Comparison of ENCODE assay signal across 18 cellular contexts in the genomic region with DNA sequence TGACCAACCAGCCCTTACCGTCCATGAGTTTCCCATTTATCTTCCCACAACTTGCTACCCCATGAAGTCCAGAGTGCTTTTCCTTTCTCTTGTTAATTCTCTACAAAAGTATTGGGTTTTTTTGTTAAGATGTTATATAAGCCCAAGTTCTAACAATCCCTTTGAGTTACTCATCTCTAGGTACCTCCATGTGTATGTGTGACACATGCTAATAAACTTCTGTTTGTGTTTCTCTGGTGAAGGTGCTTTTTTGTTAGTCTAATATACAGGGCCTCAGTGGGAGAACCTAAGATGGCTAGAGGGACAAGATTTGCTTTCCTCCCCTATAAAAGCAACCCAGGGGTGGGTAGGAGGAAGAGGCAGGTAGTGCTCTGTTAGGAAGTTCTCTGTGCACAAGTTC. TPM values are rescaled to one million over a fixed set of nuclear protein-coding genes. Genes with fewer than 3 reads are reported as not detected.
DNase-seq lines count a peak whose midpoint lies in the region; ATAC-seq and TF ChIP-seq lines count a peak whose summit lies in the region.
"Had no signal": no experiment of that assay in that cellular context is flagged by ENCODE, and none has a peak within 500 bp of the region (broad histone marks: within the 10 kb centered on the region; RNA-seq: fewer than 3 reads in every experiment).

No MANE protein-coding gene starts in this region.

- no peaks in the 10 kb centered on the region for H3K27me3 ChIP-seq in hepatocyte
- H3K27me3 ChIP-seq: cardiac muscle cell, Peyer's patch had no signal

- H3K79me2 ChIP-seq in OCI-LY7 (ENCODE audit: insufficient read depth, low read depth, low read length): no peaks in the 10 kb centered on the region
- H3K79me2 ChIP-seq in hepatocyte: no peaks in the 10 kb centered on the region
- H3K79me2 ChIP-seq: parathyroid adenoma had no signal

- TF ChIP-seq CTCF in OCI-LY7 (conservative IDR thresholded peaks at IDR 0.05; ENCODE audit: low read length): no peak
- TF ChIP-seq CTCF in hepatocyte (IDR thresholded peaks at IDR 0.05; ENCODE audit: poor library complexity): no peak
- TF ChIP-seq CTCF in glutamatergic neuron (IDR thresholded peaks at IDR 0.05; ENCODE audit: partially characterized antibody, unreplicated experiment): no peak

- no peak overlapping the region for H3K4me3 Mint-ChIP-seq in activated naive CD4-positive, alpha-beta T cell treated with anti-CD3 and anti-CD28 coated beads, Interleukin-2, amount 50 U/mL, for 24 hours
- no peak overlapping the region for H3K4me3 Mint-ChIP-seq in stimulated activated memory B cell treated with anti-CD40 and anti-IgM and Interleukin-4, amounts not matched to agents 10 μg/mL and 1 μg/mL and 100 μg/mL, for 72 hours
- no peak overlapping the region for H3K4me3 Mint-ChIP-seq in glutamatergic neuron (ENCODE audit: unreplicated experiment)
- H3K4me3 Mint-ChIP-seq: activated T-cell treated with anti-CD3 and anti-CD28 coated beads, Interleukin-2, amount 50 U/mL, for 24 hours; H9 had no signal

- H3K4me1 Mint-ChIP-seq in activated naive CD4-positive, alpha-beta T cell treated with anti-CD3 and anti-CD28 coated beads, Interleukin-2, amount 50 U/mL, for 24 hours: peaks cover 46% of the 10 kb centered on the region
- peaks cover 56% of the 10 kb centered on the region for H3K4me1 Mint-ChIP-seq in stimulated activated memory B cell treated with anti-CD40 and anti-IgM and Interleukin-4, amounts not matched to agents 10 μg/mL and 1 μg/mL and 100 μg/mL, for 72 hours
- H3K4me1 Mint-ChIP-seq in glutamatergic neuron (ENCODE audit: low read depth, unreplicated experiment): peaks cover 2% of the 10 kb centered on the region

- H2AFZ ChIP-seq in OCI-LY7 (ENCODE audit: low read length) (peak overlapping the region; percentile 78), hepatocyte (no peak overlapping the region)
- H2AFZ ChIP-seq: parathyroid adenoma had no signal

- no peak for ATAC-seq in stimulated activated memory B cell treated with anti-CD40 and anti-IgM and Interleukin-4, amounts not matched to agents 10 μg/mL and 1 μg/mL and 100 μg/mL, for 72 hours

- intact Hi-C loops in OCI-LY7 (cut with micrococcal nuclease; ENCODE audit: unreplicated experiment): no loop called here

- H3K27ac ChIP-seq in OCI-LY7 (ENCODE audit: low read depth, low read length, poor library complexity, severe bottlenecking) (peak overlapping the region; percentile 35), hepatocyte (peak overlapping the region; percentile 34)
- H3K27ac ChIP-seq: cardiac muscle cell, left ventricle myocardium inferior, parathyroid adenoma, SK-N-MC had no signal

- POLR2A ChIA-PET in OCI-LY7 (lab: Charles Lee): no interaction called here

- no peaks in the 10 kb centered on the region for H3K36me3 Mint-ChIP-seq in activated naive CD4-positive, alpha-beta T cell treated with anti-CD3 and anti-CD28 coated beads, Interleukin-2, amount 50 U/mL, for 24 hours
- H3K36me3 Mint-ChIP-seq in stimulated activated memory B cell treated with anti-CD40 and anti-IgM and Interleukin-4, amounts not matched to agents 10 μg/mL and 1 μg/mL and 100 μg/mL, for 72 hours: no peaks in the 10 kb centered on the region
- H3K36me3 Mint-ChIP-seq in glutamatergic neuron (ENCODE audit: unreplicated experiment): no peaks in the 10 kb centered on the region

- H3K9me3 ChIP-seq in OCI-LY7 (ENCODE audit: low read length) (no peaks in the 10 kb centered on the region), hepatocyte (ENCODE audit: low read depth) (no peaks in the 10 kb centered on the region)
- H3K9me3 ChIP-seq: left ventricle myocardium inferior, Peyer's patch had no signal

- H3K4me1 ChIP-seq in OCI-LY7 (ENCODE audit: insufficient read depth, low read length, poor library complexity, severe bottlenecking) (peaks cover 18% of the 10 kb centered on the region), hepatocyte (ENCODE audit: insufficient read depth) (peaks cover 10% of the 10 kb centered on the region)
- H3K4me1 ChIP-seq: parathyroid adenoma had no signal

- no peak for DNase-seq in activated naive CD4-positive, alpha-beta T cell treated with anti-CD3 and anti-CD28 coated beads, Interleukin-2, amount 50 U/mL, for 16 hours
- no peak for DNase-seq in OCI-LY7 (ENCODE audit: low spot score)
- DNase-seq in hepatocyte (ENCODE audit: low spot score): no peak
- DNase-seq in T-helper 2 cell: no peak
- no peak for DNase-seq in medulla oblongata (ENCODE audit: extremely low spot score)
- DNase-seq in glutamatergic neuron: no peak
- DNase-seq: activated T-cell treated with anti-CD3 and anti-CD28 coated beads, Interleukin-2, amount 50 U/mL, for 24 hours; H9; left ventricle myocardium inferior; NCI-H2107; NCI-H69; stimulated activated CD4-positive, alpha-beta T cell treated with anti-CD3 and anti-CD28 coated beads, Interleukin-2, amount 100 ng/mL, for 24 hours had no signal

- H3K9me2 ChIP-seq in OCI-LY7 (ENCODE audit: insufficient read depth, low read length) (no peaks in the 10 kb centered on the region), hepatocyte (replicated peaks; ENCODE audit: insufficient read depth) (no peaks in the 10 kb centered on the region)

- H3K36me3 ChIP-seq in OCI-LY7 (ENCODE audit: insufficient read depth, low read length) (no peaks in the 10 kb centered on the region), hepatocyte (replicated peaks; ENCODE audit: insufficient read depth, low read depth) (no peaks in the 10 kb centered on the region)
- H3K36me3 ChIP-seq: cardiac muscle cell, left ventricle myocardium inferior, Peyer's patch had no signal

- peaks cover 2% of the 10 kb centered on the region for H3K27me3 Mint-ChIP-seq in activated naive CD4-positive, alpha-beta T cell treated with anti-CD3 and anti-CD28 coated beads, Interleukin-2, amount 50 U/mL, for 24 hours
- H3K27me3 Mint-ChIP-seq in stimulated activated memory B cell treated with anti-CD40 and anti-IgM and Interleukin-4, amounts not matched to agents 10 μg/mL and 1 μg/mL and 100 μg/mL, for 72 hours: no peaks in the 10 kb centered on the region
- H3K27me3 Mint-ChIP-seq in glutamatergic neuron (ENCODE audit: unreplicated experiment): no peaks in the 10 kb centered on the region

- WGBS in hepatocyte (ENCODE audit: low lambda C conversion rate, missing lambda C conversion rate): 92% methylated on average over 1 of the region's 1 CpG

- peak overlapping the region; percentile 56; the same call in 1 of the 2 replicates for H3K4me2 ChIP-seq in OCI-LY7 (ENCODE audit: low read length)
- H3K4me2 ChIP-seq in hepatocyte: no peak overlapping the region

- CTCF ChIA-PET in OCI-LY7 (lab: Charles Lee; ENCODE audit: unreplicated experiment): no interaction called here

- no peaks in the 10 kb centered on the region for H3K9me3 Mint-ChIP-seq in activated naive CD4-positive, alpha-beta T cell treated with anti-CD3 and anti-CD28 coated beads, Interleukin-2, amount 50 U/mL, for 24 hours
- no peaks in the 10 kb centered on the region for H3K9me3 Mint-ChIP-seq in stimulated activated memory B cell treated with anti-CD40 and anti-IgM and Interleukin-4, amounts not matched to agents 10 μg/mL and 1 μg/mL and 100 μg/mL, for 72 hours
- H3K9me3 Mint-ChIP-seq in glutamatergic neuron (ENCODE audit: unreplicated experiment): no peaks in the 10 kb centered on the region
- H3K9me3 Mint-ChIP-seq: H9 had no signal

- H3K4me3 ChIP-seq in OCI-LY7 (ENCODE audit: low read depth, low read length, poor library complexity, severe bottlenecking) (no peak overlapping the region), hepatocyte (no peak overlapping the region)
- H3K4me3 ChIP-seq: cardiac muscle cell, left ventricle myocardium inferior, Peyer's patch had no signal

- H3K27ac Mint-ChIP-seq in activated naive CD4-positive, alpha-beta T cell treated with anti-CD3 and anti-CD28 coated beads, Interleukin-2, amount 50 U/mL, for 24 hours: peak overlapping the region; percentile 76
- H3K27ac Mint-ChIP-seq in stimulated activated memory B cell treated with anti-CD40 and anti-IgM and Interleukin-4, amounts not matched to agents 10 μg/mL and 1 μg/mL and 100 μg/mL, for 72 hours: peak overlapping the region; percentile 88
- H3K27ac Mint-ChIP-seq in glutamatergic neuron (ENCODE audit: unreplicated experiment): no peak overlapping the region
- H3K27ac Mint-ChIP-seq: activated T-cell treated with anti-CD3 and anti-CD28 coated beads, Interleukin-2, amount 50 U/mL, for 24 hours; H9 had no signal

- no peaks in the 10 kb centered on the region for H4K20me1 ChIP-seq in OCI-LY7 (ENCODE audit: insufficient read depth, low read length)
- no peaks in the 10 kb centered on the region for H4K20me1 ChIP-seq in hepatocyte (ENCODE audit: insufficient read depth, poor library complexity, severe bottlenecking)

- BruUV-seq in OCI-LY7 (replicated peaks; lab: Mats Ljungman, UMichigan): no TSS peak

RNA-seq across cellular contexts. Expression of gene RMDN2, which starts 31.8 kb away (rescaled TPM):
- 0.50 and 5.0 TPM in 2 replicates for total RNA-seq in OCI-LY7 (2014; rRNA removed; shearing (Covaris generic))
- total RNA-seq in OCI-LY7 (2022) (2.8 and 3.1 TPM in 2 replicates), hepatocyte (14.6 and 16.5 TPM in 2 replicates), glutamatergic neuron (ENCODE audit: unreplicated experiment) (5.5 TPM)
- 7.8 and 9.3 TPM in 2 replicates for polyA plus RNA-seq in hepatocyte
